ENCODE assay signal across 25 cellular contexts in genomic region chr4:107083-107443, GRCh38. TPM values are rescaled to one million over a fixed set of nuclear protein-coding genes. Genes with fewer than 3 reads are reported as not detected.
DNase-seq lines count a peak whose midpoint lies in the region; FAIRE-seq and TF ChIP-seq lines count a peak whose summit lies in the region.
"Had no signal": no experiment of that assay in that cellular context is flagged by ENCODE, and none has a peak within 500 bp of the region (broad histone marks: within the 10 kb centered on the region; RNA-seq: fewer than 3 reads in every experiment).

No MANE protein-coding gene starts in this region.

- H3K27ac ChIP-seq in HUES64 (ENCODE audit: low read depth, low read length), result no peak overlapping the region
- H3K27ac ChIP-seq in astrocyte (ENCODE audit: low read depth, low read length), result no peak overlapping the region
- no peak overlapping the region for H3K27ac ChIP-seq in stomach smooth muscle (ENCODE audit: low read length)
- no peak overlapping the region for H3K27ac ChIP-seq in thyroid gland
- H3K27ac ChIP-seq: neutrophil, tibial nerve, VCaP had no signal

- H3K4me1 ChIP-seq in HUES64 (ENCODE audit: insufficient read depth, low read length) (no peaks in the 10 kb centered on the region), astrocyte (ENCODE audit: insufficient read depth, low read length) (no peaks in the 10 kb centered on the region), stomach smooth muscle (ENCODE audit: control insufficient read depth, insufficient read depth, low read length) (peaks cover 9% of the 10 kb centered on the region), thyroid gland (peaks cover 0 to 13% of the 10 kb centered on the region in 2 donors)

- H3K36me3 Mint-ChIP-seq in astrocyte (ENCODE audit: low read depth, unreplicated experiment), result peaks cover 14% of the 10 kb centered on the region

- H2AFZ ChIP-seq in astrocyte (ENCODE audit: low read depth, low read length), result no peak overlapping the region

- H3K27me3 ChIP-seq in HUES64 (ENCODE audit: insufficient read depth, low read length) (peaks cover 71% of the 10 kb centered on the region), astrocyte (ENCODE audit: insufficient read depth, low read length) (peaks cover 32% of the 10 kb centered on the region), stomach smooth muscle (ENCODE audit: control insufficient read depth in 1 of 2, insufficient read depth in 2 of 2, low read length in 2 of 2) (peaks cover 41 to 44% of the 10 kb centered on the region in 2 donors), thyroid gland (peaks cover 14% of the 10 kb centered on the region)

- H3K4me3 Mint-ChIP-seq in astrocyte (ENCODE audit: unreplicated experiment), result no peak overlapping the region
- H3K4me3 Mint-ChIP-seq: activated naive CD4-positive, alpha-beta T cell treated with anti-CD3 and anti-CD28 coated beads, Interleukin-2, amount 10 ng/mL, durations not matched to agents 7 days and 5 days; stimulated activated memory B cell treated with anti-CD40 and anti-IgM and Interleukin-4, amounts not matched to agents 10 μg/mL and 1 μg/mL and 100 μg/mL, for 72 hours; T-helper 2 cell treated with Interferon-gamma antibody and Interleukin-4, amounts not matched to agents 5 μg/mL and 100 μg/mL, for 36 hours had no signal

- no peak for TF ChIP-seq POLR2A in thyroid gland (IDR thresholded peaks at IDR 0.05)

- no peak for TF ChIP-seq CTCF in astrocyte (IDR thresholded peaks at IDR 0.05; ENCODE audit: insufficient read depth, low read depth, low read length)
- no peak for TF ChIP-seq CTCF in thyroid gland (IDR thresholded peaks at IDR 0.05)

- no peaks in the 10 kb centered on the region for H3K4me1 Mint-ChIP-seq in astrocyte (ENCODE audit: low read depth, unreplicated experiment)
- H3K4me1 Mint-ChIP-seq: activated naive CD4-positive, alpha-beta T cell treated with anti-CD3 and anti-CD28 coated beads, Interleukin-2, amount 10 ng/mL, durations not matched to agents 7 days and 5 days; stimulated activated memory B cell treated with anti-CD40 and anti-IgM and Interleukin-4, amounts not matched to agents 10 μg/mL and 1 μg/mL and 100 μg/mL, for 72 hours had no signal

- no peaks in the 10 kb centered on the region for H3K79me2 ChIP-seq in astrocyte (ENCODE audit: insufficient read depth, low read length)

- peaks cover 57% of the 10 kb centered on the region for H3K9me3 Mint-ChIP-seq in astrocyte (ENCODE audit: unreplicated experiment)

- H3K4me3 ChIP-seq in HUES64 (ENCODE audit: low read length) (peak overlapping the region; percentile 42), astrocyte (ENCODE audit: insufficient read depth, low read depth, low read length) (no peak overlapping the region), iPS-18c (ENCODE audit: insufficient read depth, low read depth, low read length) (peak overlapping the region; percentile 50; the same call in 1 of the 2 replicates), stomach smooth muscle (ENCODE audit: low read length in 2 of 2) (peak overlapping the region; percentile 34 to 69), thyroid gland (replicated peaks in 1 of 3) (peak overlapping the region in 1 of 3 donors; percentile 24)
- H3K4me3 ChIP-seq: GM12878, mucosa of descending colon had no signal

- H4K20me1 ChIP-seq in astrocyte (ENCODE audit: insufficient read depth, low read length), result no peaks in the 10 kb centered on the region

- 95% methylated on average over 33 of the region's 33 CpGs for WGBS in HUES64
- 16 to 27% methylated on average over 9 to 14 of the region's 33 CpGs for WGBS in thyroid gland, 2 donors

- H3K36me3 ChIP-seq in HUES64 (ENCODE audit: insufficient read depth, low read length), result no peaks in the 10 kb centered on the region
- H3K36me3 ChIP-seq in astrocyte (ENCODE audit: insufficient read depth, low read length), result no peaks in the 10 kb centered on the region
- H3K36me3 ChIP-seq in stomach smooth muscle (ENCODE audit: control insufficient read depth in 2 of 2, insufficient read depth in 2 of 2, low read length in 2 of 2), result no peaks in the 10 kb centered on the region
- no peaks in the 10 kb centered on the region for H3K36me3 ChIP-seq in thyroid gland
- H3K36me3 ChIP-seq: neutrophil had no signal

- H3K27me3 Mint-ChIP-seq in astrocyte (ENCODE audit: low read depth, unreplicated experiment), result peaks cover 65% of the 10 kb centered on the region

- H3K9ac ChIP-seq in HUES64 (ENCODE audit: low read depth, low read length), result no peak overlapping the region
- H3K9ac ChIP-seq in astrocyte (ENCODE audit: low read length), result no peak overlapping the region
- no peak overlapping the region for H3K9ac ChIP-seq in stomach smooth muscle (ENCODE audit: low read length in 2 of 2)

- peaks cover 31% of the 10 kb centered on the region for H3K9me3 ChIP-seq in HUES64 (ENCODE audit: insufficient read depth, low read depth, low read length)
- H3K9me3 ChIP-seq in astrocyte (ENCODE audit: insufficient read depth, low read depth, low read length), result peaks cover 33% of the 10 kb centered on the region
- H3K9me3 ChIP-seq in iPS-18c (ENCODE audit: control insufficient read depth, insufficient read depth, low read length), result peaks cover 14% of the 10 kb centered on the region
- H3K9me3 ChIP-seq in stomach smooth muscle (ENCODE audit: control insufficient read depth in 2 of 2, low read length in 2 of 2), result peaks cover 3 to 9% of the 10 kb centered on the region in 2 donors
- H3K9me3 ChIP-seq in thyroid gland, result no peaks in the 10 kb centered on the region

- intact Hi-C loops in thyroid gland (cut with DNase I), result no loop called here

- H3K4me2 ChIP-seq in astrocyte (ENCODE audit: low read length), result peak overlapping the region; percentile 50

- no peak overlapping the region for H3K27ac Mint-ChIP-seq in astrocyte (ENCODE audit: unreplicated experiment)
- H3K27ac Mint-ChIP-seq: activated naive CD4-positive, alpha-beta T cell treated with anti-CD3 and anti-CD28 coated beads, Interleukin-2, amount 10 ng/mL, durations not matched to agents 7 days and 5 days; CD14-positive monocyte; stimulated activated memory B cell treated with anti-CD40 and anti-IgM and Interleukin-4, amounts not matched to agents 10 μg/mL and 1 μg/mL and 100 μg/mL, for 72 hours; T-helper 2 cell treated with Interferon-gamma antibody and Interleukin-4, amounts not matched to agents 5 μg/mL and 100 μg/mL, for 36 hours had no signal

- FAIRE-seq in astrocyte (lab: Jason Lieb, UNC), result no peak
- FAIRE-seq: GM12878, HTR-8/SVneo, kidney had no signal

- DNase-seq in astrocyte (ENCODE audit: low read depth), result no peak
- DNase-seq in DMS79 treated with DMSO at 0.1 percent for 48 hours (lab: John Stamatoyannopoulos, UW), result no peak
- DNase-seq in NCI-H128 (lab: John Stamatoyannopoulos, UW; ENCODE audit: unreplicated experiment), result no peak
- DNase-seq in thyroid gland, result no peak
- DNase-seq: activated naive CD4-positive, alpha-beta T cell treated with anti-CD3 and anti-CD28 coated beads, Interleukin-2, amount 10 ng/mL, durations not matched to agents 7 days and 5 days; Calu3; cerebellar nuclear complex; GOT3; kidney; mucosa of descending colon; NCI-H187 treated with DMSO at 0.1 percent for 48 hours; NCI-H345; NCI-H82; stimulated activated CD4-positive, alpha-beta T cell treated with anti-CD3 and anti-CD28 coated beads, Interleukin-2, amount 100 ng/mL, for 48 hours had no signal

RNA-seq across cellular contexts. Expression of gene ZNF718, which starts 17.2 kb away (rescaled TPM):
- 8.9 TPM for polyA plus RNA-seq in HUES64 (2013, experiment 1 of 2)
- 9.0 TPM for polyA plus RNA-seq in HUES64 (2013, experiment 2 of 2)
- 6.8 and 7.7 TPM in 2 replicates for total RNA-seq in astrocyte
- 10 to 100 TPM; 13.7 to 30.4 (median 23.4) TPM for total RNA-seq in thyroid gland

RNA-seq across cellular contexts. Expression of gene ZNF595, which starts 53.9 kb away (rescaled TPM):
- 5.9 TPM for polyA plus RNA-seq in HUES64 (2013, experiment 1 of 2)
- polyA plus RNA-seq in HUES64 (2013, experiment 2 of 2), result 7.2 TPM
- total RNA-seq in astrocyte (15.2 and 15.9 TPM in 2 replicates), thyroid gland (10 to 100 TPM; 25.8 to 68.2 (median 29.0) TPM)
